In genomic region chr7:131103997-131104396, GRCh38 we compare ENCODE assay signal across 10 cellular contexts.
DNase-seq lines count a peak whose midpoint lies in the region; ATAC-seq and TF ChIP-seq lines count a peak whose summit lies in the region.
"Had no signal": no experiment of that assay in that cellular context is flagged by ENCODE, and none has a peak within 500 bp of the region (broad histone marks: within the 10 kb centered on the region; RNA-seq: fewer than 3 reads in every experiment).

No MANE protein-coding gene starts in this region.

- no peak for TF ChIP-seq POLR2A in suprapubic skin (IDR thresholded peaks at IDR 0.05)

- H3K4me3 Mint-ChIP-seq in activated CD4-positive, alpha-beta T cell treated with anti-CD3 and anti-CD28 coated beads for 36 hours: peak overlapping the region; percentile 74
- H3K4me3 Mint-ChIP-seq in activated CD4-positive, alpha-beta memory T cell treated with anti-CD3 and anti-CD28 coated beads for 36 hours: peak overlapping the region; percentile 82

- peak overlapping the region; percentile 100 for H3K27ac ChIP-seq in suprapubic skin
- H3K27ac ChIP-seq: SJSA1 had no signal

- H3K27me3 ChIP-seq in suprapubic skin: no peaks in the 10 kb centered on the region
- H3K27me3 ChIP-seq: BE2C, SJSA1 had no signal

- intact Hi-C loops in activated CD4-positive, alpha-beta T cell treated with anti-CD3 and anti-CD28 coated beads for 36 hours (cut with DNase I, micrococcal nuclease): loop anchor here (10.0 kb wide), 5 partner anchors 321 to 1879 kb away; partner anchors contain the start of genes AHCYL2 (in 1 of the 2), NRF1 (in 1 of the 2) and UBE2H (in 1 of the 2)
- intact Hi-C loops in activated CD4-positive, alpha-beta memory T cell treated with anti-CD3 and anti-CD28 coated beads for 36 hours (cut with micrococcal nuclease): no loop called here

- H3K4me3 ChIP-seq in suprapubic skin: peak overlapping the region; percentile 99
- H3K4me3 ChIP-seq: SJSA1 had no signal

- no peak for ATAC-seq in activated CD4-positive, alpha-beta T cell treated with anti-CD3 and anti-CD28 coated beads for 36 hours

- no peaks in the 10 kb centered on the region for H3K9me3 ChIP-seq in suprapubic skin
- H3K9me3 ChIP-seq: BE2C had no signal

- POLR2A ChIA-PET in activated CD4-positive, alpha-beta T cell treated with anti-CD3 and anti-CD28 coated beads for 36 hours (lab: Charles Lee): interaction anchor here (0.6 to 3.0 kb wide), 3 partner anchors 35 to 164 kb away, joined by 4 to 9 read pairs (median 6); no protein-coding TSS in a partner anchor
- POLR2A ChIA-PET in activated CD4-positive, alpha-beta memory T cell treated with anti-CD3 and anti-CD28 coated beads for 36 hours (lab: Charles Lee): interaction anchor here (0.5 to 3.7 kb wide), 3 partner anchors 34 to 169 kb away, joined by 3 to 19 read pairs (median 3); no protein-coding TSS in a partner anchor

- no peaks in the 10 kb centered on the region for H3K27me3 Mint-ChIP-seq in activated CD4-positive, alpha-beta T cell treated with anti-CD3 and anti-CD28 coated beads for 36 hours
- no peaks in the 10 kb centered on the region for H3K27me3 Mint-ChIP-seq in activated CD4-positive, alpha-beta memory T cell treated with anti-CD3 and anti-CD28 coated beads for 36 hours

- no peak for TF ChIP-seq CTCF in suprapubic skin (IDR thresholded peaks at IDR 0.05)

- DNase-seq in activated CD4-positive, alpha-beta T cell treated with anti-CD3 and anti-CD28 coated beads for 36 hours: no peak
- DNase-seq in activated CD4-positive, alpha-beta T cell treated with anti-CD3 and anti-CD28 coated beads, Interleukin-2, amount 50 U/mL, for 4 hours: no peak
- no peak for DNase-seq in activated CD4-positive, alpha-beta memory T cell treated with anti-CD3 and anti-CD28 coated beads for 36 hours
- DNase-seq in hepatic stellate cell (ENCODE audit: low spot score) (peak; percentile 77), suprapubic skin (ENCODE audit: low spot score in 2 of 2) (no peak), RKO (ENCODE audit: low spot score) (no peak), NCI-H2227 (lab: John Stamatoyannopoulos, UW; ENCODE audit: unreplicated experiment) (no peak), NCI-H1417 (lab: John Stamatoyannopoulos, UW) (no peak)
- DNase-seq: BE2C had no signal

- H3K36me3 ChIP-seq in suprapubic skin: no peaks in the 10 kb centered on the region

- H3K36me3 Mint-ChIP-seq in activated CD4-positive, alpha-beta T cell treated with anti-CD3 and anti-CD28 coated beads for 36 hours (ENCODE audit: low read depth): peaks cover 32% of the 10 kb centered on the region
- H3K36me3 Mint-ChIP-seq in activated CD4-positive, alpha-beta memory T cell treated with anti-CD3 and anti-CD28 coated beads for 36 hours: peaks cover 50% of the 10 kb centered on the region

- H3K4me1 ChIP-seq in suprapubic skin: peaks cover 45% of the 10 kb centered on the region
- H3K4me1 ChIP-seq: BE2C had no signal

- no peaks in the 10 kb centered on the region for H3K9me3 Mint-ChIP-seq in activated CD4-positive, alpha-beta T cell treated with anti-CD3 and anti-CD28 coated beads for 36 hours (ENCODE audit: low read depth)
- no peaks in the 10 kb centered on the region for H3K9me3 Mint-ChIP-seq in activated CD4-positive, alpha-beta memory T cell treated with anti-CD3 and anti-CD28 coated beads for 36 hours

- 40% methylated on average over 4 of the region's 4 CpGs for WGBS in suprapubic skin

- H3K4me1 Mint-ChIP-seq in activated CD4-positive, alpha-beta T cell treated with anti-CD3 and anti-CD28 coated beads for 36 hours: peaks cover 66% of the 10 kb centered on the region
- peaks cover 59% of the 10 kb centered on the region for H3K4me1 Mint-ChIP-seq in activated CD4-positive, alpha-beta memory T cell treated with anti-CD3 and anti-CD28 coated beads for 36 hours (ENCODE audit: low read depth)

- no peak for TF ChIP-seq EP300 in suprapubic skin (IDR thresholded peaks at IDR 0.05)

- no peak overlapping the region for H3K27ac Mint-ChIP-seq in activated CD4-positive, alpha-beta T cell treated with anti-CD3 and anti-CD28 coated beads for 36 hours
- H3K27ac Mint-ChIP-seq in activated CD4-positive, alpha-beta memory T cell treated with anti-CD3 and anti-CD28 coated beads for 36 hours: no peak overlapping the region

- CTCF ChIA-PET in activated CD4-positive, alpha-beta T cell treated with anti-CD3 and anti-CD28 coated beads for 36 hours (lab: Charles Lee): interaction anchor here (1.0 to 2.3 kb wide), 3 partner anchors 34 to 350 kb away, joined by 4 to 6 read pairs (median 5); no protein-coding TSS in a partner anchor
- CTCF ChIA-PET in activated CD4-positive, alpha-beta memory T cell treated with anti-CD3 and anti-CD28 coated beads for 36 hours (lab: Charles Lee): interaction anchor here (1.0 to 1.3 kb wide), 3 partner anchors 16 to 85 kb away, joined by 3 to 4 read pairs (median 3); no protein-coding TSS in a partner anchor
